In the genomic region with DNA sequence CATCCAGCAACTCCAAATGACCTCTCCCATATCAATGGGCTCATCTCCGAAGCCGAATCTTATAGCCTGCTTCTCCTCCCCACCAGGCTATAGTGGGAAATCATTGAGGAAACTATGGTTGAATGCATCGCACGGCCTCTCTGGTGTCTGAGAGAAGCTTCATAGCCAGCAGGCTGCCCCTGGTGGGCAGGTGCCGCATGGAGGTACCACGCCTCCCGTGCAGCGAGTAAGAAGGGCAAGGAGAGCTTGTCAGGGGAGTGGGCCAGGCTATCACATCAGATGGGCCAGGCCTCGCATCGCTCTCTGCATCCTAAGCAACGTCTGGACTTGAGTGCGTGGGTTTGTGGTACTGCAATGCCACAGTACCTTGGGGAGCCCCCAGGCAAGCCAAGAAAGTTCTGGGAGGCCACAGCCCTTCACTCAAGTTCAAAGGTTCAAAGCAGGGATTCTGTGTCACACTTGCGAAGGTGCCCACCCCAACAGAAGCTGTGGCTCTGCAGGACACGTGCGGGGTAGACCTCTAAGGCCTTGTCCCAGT, we compare ENCODE assay signal across 27 cellular contexts. TPM values are rescaled to one million over a fixed set of nuclear protein-coding genes. Genes with fewer than 3 reads are reported as not detected.
"Had no signal": no experiment of that assay in that cellular context is flagged by ENCODE, and none has a peak within 500 bp of the region (broad histone marks: within the 10 kb centered on the region; RNA-seq: fewer than 3 reads in every experiment).

No MANE protein-coding gene starts in this region.

- H3K9me3 Mint-ChIP-seq: activated B cell treated with CpG ODN at 0.5 μM for 24 hours; activated CD4-positive, alpha-beta memory T cell treated with anti-CD3 and anti-CD28 coated beads, Interleukin-2, amount 10 ng/mL, durations not matched to agents 7 days and 5 days; activated CD4-positive, alpha-beta T cell treated with anti-CD3 and anti-CD28 coated beads, Interleukin-2, amount 10 ng/mL, durations not matched to agents 24 days and 14 days; activated naive CD4-positive, alpha-beta T cell treated with anti-CD3 and anti-CD28 coated beads, Interleukin-2, amount 50 U/mL, for 72 hours; activated T-helper 1 cell treated with anti-CD3 and anti-CD28 coated beads, Interleukin-12 subunit alpha, Interleukin-12 subunit beta, Interleukin-2, Interleukin-4 antibody, amounts not matched to agents 30 ng/mL and 10 ng/mL and 1 ng/mL, durations not matched to agents 14 hours and 24 hours and 36 hours; dendritic cell treated with granulocyte-macrophage colony-stimulating factor and Interleukin-4, amounts not matched to agents 40 ng/mL and 50 ng/mL, for 4 days; neural crest cell had no signal

- ATAC-seq: activated naive CD4-positive, alpha-beta T cell treated with anti-CD3 and anti-CD28 coated beads, Interleukin-2, amount 50 U/mL, for 72 hours; foreskin keratinocyte; left lobe of liver; lower lobe of right lung; naive thymus-derived CD4-positive, alpha-beta T cell; stimulated activated naive B cell treated with anti-CD40 and anti-IgM and Interleukin-4, amounts not matched to agents 10 μg/mL and 1 μg/mL and 100 μg/mL, for 72 hours had no signal

- H3K27me3 ChIP-seq: uterus had no signal

- H3K36me3 Mint-ChIP-seq: brain, immature natural killer cell had no signal

- H3K36me3 ChIP-seq: lower lobe of right lung, uterus had no signal

- H3K4me3 ChIP-seq: lower lobe of right lung, uterus had no signal

- H3K4me1 Mint-ChIP-seq: brain, neural crest cell had no signal

- H3K27ac ChIP-seq: foreskin keratinocyte, lower lobe of right lung, uterus had no signal

- DNase-seq: activated B cell treated with CpG ODN at 0.5 μM for 24 hours; activated CD4-positive, alpha-beta memory T cell treated with anti-CD3 and anti-CD28 coated beads, Interleukin-2, amount 10 ng/mL, durations not matched to agents 7 days and 5 days; activated CD4-positive, alpha-beta T cell treated with anti-CD3 and anti-CD28 coated beads, Interleukin-2, amount 10 ng/mL, durations not matched to agents 24 days and 14 days; activated gamma-delta T cell; activated T-cell treated with anti-CD3 and anti-CD28 coated beads for 4 hours; aorta; effector CD4-positive, alpha-beta T cell; erythroblast; foreskin keratinocyte; immature natural killer cell; lower lobe of right lung; mesendoderm; naive thymus-derived CD4-positive, alpha-beta T cell; occipital lobe; posterior cingulate gyrus; stimulated activated CD4-positive, alpha-beta T cell treated with anti-CD3 and anti-CD28 coated beads, Interleukin-2, amount 100 ng/mL, for 48 hours; stimulated activated CD8-positive, alpha-beta memory T cell treated with anti-CD3 and anti-CD28 coated beads, Interleukin-4, amount 100 ng/mL, for 48 hours; stimulated activated naive B cell treated with anti-CD40 and anti-IgM and Interleukin-4, amounts not matched to agents 10 μg/mL and 1 μg/mL and 100 μg/mL, for 72 hours; T-helper 9 cell; trophoblast cell; uterus had no signal

- H3K27ac Mint-ChIP-seq: activated B cell treated with CpG ODN at 0.5 μM for 24 hours; activated CD4-positive, alpha-beta memory T cell treated with anti-CD3 and anti-CD28 coated beads, Interleukin-2, amount 10 ng/mL, durations not matched to agents 7 days and 5 days; activated CD4-positive, alpha-beta T cell treated with anti-CD3 and anti-CD28 coated beads, Interleukin-2, amount 10 ng/mL, durations not matched to agents 24 days and 14 days; activated naive CD4-positive, alpha-beta T cell treated with anti-CD3 and anti-CD28 coated beads, Interleukin-2, amount 50 U/mL, for 72 hours; activated T-helper 1 cell treated with anti-CD3 and anti-CD28 coated beads, Interleukin-12 subunit alpha, Interleukin-12 subunit beta, Interleukin-2, Interleukin-4 antibody, amounts not matched to agents 30 ng/mL and 10 ng/mL and 1 ng/mL, durations not matched to agents 14 hours and 24 hours and 36 hours; brain; immature natural killer cell; naive thymus-derived CD4-positive, alpha-beta T cell; stimulated activated naive B cell treated with anti-CD40 and anti-IgM and Interleukin-4, amounts not matched to agents 10 μg/mL and 1 μg/mL and 100 μg/mL, for 72 hours had no signal

- H3K9me3 ChIP-seq: lower lobe of right lung, uterus had no signal

- H3K27me3 Mint-ChIP-seq: activated B cell treated with CpG ODN at 0.5 μM for 24 hours had no signal

- H3K4me1 ChIP-seq: foreskin keratinocyte, lower lobe of right lung, uterus had no signal

- H3K4me3 Mint-ChIP-seq: activated B cell treated with CpG ODN at 0.5 μM for 24 hours; activated CD4-positive, alpha-beta memory T cell treated with anti-CD3 and anti-CD28 coated beads, Interleukin-2, amount 10 ng/mL, durations not matched to agents 7 days and 5 days; activated CD4-positive, alpha-beta T cell treated with anti-CD3 and anti-CD28 coated beads, Interleukin-2, amount 10 ng/mL, durations not matched to agents 24 days and 14 days; activated T-helper 1 cell treated with anti-CD3 and anti-CD28 coated beads, Interleukin-12 subunit alpha, Interleukin-12 subunit beta, Interleukin-2, Interleukin-4 antibody, amounts not matched to agents 30 ng/mL and 10 ng/mL and 1 ng/mL, durations not matched to agents 14 hours and 24 hours and 36 hours; brain; dendritic cell treated with granulocyte-macrophage colony-stimulating factor and Interleukin-4, amounts not matched to agents 40 ng/mL and 50 ng/mL, for 4 days; immature natural killer cell; naive thymus-derived CD4-positive, alpha-beta T cell; neural crest cell; stimulated activated naive B cell treated with anti-CD40 and anti-IgM and Interleukin-4, amounts not matched to agents 10 μg/mL and 1 μg/mL and 100 μg/mL, for 72 hours had no signal

RNA-seq across cellular contexts. Expression of a gene that starts 8.6 kb away (rescaled TPM):
- total RNA-seq: foreskin keratinocyte had no signal
